Comparison of ENCODE assay signal across 28 cellular contexts in genomic region chr2:13522096-13522495, GRCh38.
"Had no signal": no experiment of that assay in that cellular context is flagged by ENCODE, and none has a peak within 500 bp of the region (broad histone marks: within the 10 kb centered on the region; RNA-seq: fewer than 3 reads in every experiment).

No MANE protein-coding gene starts in this region.

- H3K9me3 Mint-ChIP-seq: activated B cell treated with CpG ODN at 0.5 μM for 24 hours; activated naive CD4-positive, alpha-beta T cell treated with anti-CD3 and anti-CD28 coated beads, Interleukin-2, amount 50 U/mL, for 72 hours; activated naive CD8-positive, alpha-beta T cell treated with anti-CD3 and anti-CD28 coated beads, Interleukin-2, amount 50 U/mL, for 24 hours; activated T-helper 1 cell treated with anti-CD3 and anti-CD28 coated beads, Interleukin-12 subunit alpha, Interleukin-12 subunit beta, Interleukin-2, Interleukin-4 antibody, amounts not matched to agents 30 ng/mL and 10 ng/mL and 1 ng/mL, durations not matched to agents 14 hours and 24 hours and 36 hours had no signal

- ATAC-seq: activated CD8-positive, alpha-beta memory T cell treated with anti-CD3 and anti-CD28 coated beads, Interleukin-2, amount 10 ng/mL, durations not matched to agents 7 days and 5 days; activated naive CD4-positive, alpha-beta T cell treated with anti-CD3 and anti-CD28 coated beads, Interleukin-2, amount 50 U/mL, for 72 hours; activated naive CD8-positive, alpha-beta T cell treated with anti-CD3 and anti-CD28 coated beads, Interleukin-2, amount 50 U/mL, for 24 hours; K562; T-helper 17 cell had no signal

- H3K4me3 ChIP-seq: K562 had no signal

- H3K4me3 Mint-ChIP-seq: activated B cell treated with CpG ODN at 0.5 μM for 24 hours; activated CD4-positive, alpha-beta T cell treated with anti-CD3 and anti-CD28 coated beads, Interleukin-2, amount 10 ng/mL, durations not matched to agents 24 days and 14 days; activated CD8-positive, alpha-beta memory T cell treated with anti-CD3 and anti-CD28 coated beads, Interleukin-2, amount 10 ng/mL, durations not matched to agents 7 days and 5 days; activated naive CD8-positive, alpha-beta T cell treated with anti-CD3 and anti-CD28 coated beads, Interleukin-2, amount 50 U/mL, for 24 hours; activated T-cell treated with anti-CD3 and anti-CD28 coated beads, Interleukin-2, amount 50 U/mL, for 24 hours; activated T-helper 1 cell treated with anti-CD3 and anti-CD28 coated beads, Interleukin-12 subunit alpha, Interleukin-12 subunit beta, Interleukin-2, Interleukin-4 antibody, amounts not matched to agents 30 ng/mL and 10 ng/mL and 1 ng/mL, durations not matched to agents 14 hours and 24 hours and 36 hours; T-helper 17 cell had no signal

- H3K4me1 Mint-ChIP-seq: activated B cell treated with CpG ODN at 0.5 μM for 24 hours; activated CD4-positive, alpha-beta T cell treated with anti-CD3 and anti-CD28 coated beads, Interleukin-2, amount 10 ng/mL, durations not matched to agents 24 days and 14 days; activated CD8-positive, alpha-beta memory T cell treated with anti-CD3 and anti-CD28 coated beads, Interleukin-2, amount 10 ng/mL, durations not matched to agents 7 days and 5 days; activated naive CD8-positive, alpha-beta T cell treated with anti-CD3 and anti-CD28 coated beads, Interleukin-2, amount 50 U/mL, for 24 hours; T-helper 17 cell had no signal

- DNase-seq: activated B cell treated with CpG ODN at 0.5 μM for 24 hours; activated CD4-positive, alpha-beta T cell treated with anti-CD3 and anti-CD28 coated beads for 1 hour; activated CD4-positive, alpha-beta T cell treated with anti-CD3 and anti-CD28 coated beads, Interleukin-2, amount 10 ng/mL, durations not matched to agents 24 days and 14 days; activated CD4-positive, alpha-beta T cell treated with anti-CD3 and anti-CD28 coated beads, Interleukin-2, amount 50 U/mL, for 48 hours; activated CD8-positive, alpha-beta memory T cell treated with anti-CD3 and anti-CD28 coated beads, Interleukin-2, amount 10 ng/mL, durations not matched to agents 7 days and 5 days; activated effector memory CD4-positive, alpha-beta T cell treated with anti-CD3 and anti-CD28 coated beads, Interleukin-2, amount 50 U/mL, for 16 hours; activated naive CD4-positive, alpha-beta T cell treated with Interleukin-2 at 50 U/mL for 16 hours; activated naive CD8-positive, alpha-beta T cell treated with anti-CD3 and anti-CD28 coated beads, Interleukin-2, amount 50 U/mL, for 24 hours; activated T-cell treated with anti-CD3 and anti-CD28 coated beads, Interleukin-2, amount 50 U/mL, for 24 hours; amniotic stem cell; cerebellar nuclear complex; Kasumi-1; NCI-H1092; NCI-H1417 treated with DMSO at 0.1 percent for 48 hours; NCI-H1694; NCI-H2029 treated with DMSO at 0.1 percent for 48 hours; NCI-H345; NCI-H510A treated with DMSO at 0.1 percent for 48 hours; NCI-H69; SHP77 treated with DMSO at 0.1 percent for 48 hours; T-helper 17 cell; T-helper 9 cell had no signal

- H3K27ac Mint-ChIP-seq: activated B cell treated with CpG ODN at 0.5 μM for 24 hours; activated CD4-positive, alpha-beta T cell treated with anti-CD3 and anti-CD28 coated beads, Interleukin-2, amount 10 ng/mL, durations not matched to agents 24 days and 14 days; activated CD8-positive, alpha-beta memory T cell treated with anti-CD3 and anti-CD28 coated beads, Interleukin-2, amount 10 ng/mL, durations not matched to agents 7 days and 5 days; activated naive CD4-positive, alpha-beta T cell treated with anti-CD3 and anti-CD28 coated beads, Interleukin-2, amount 50 U/mL, for 72 hours; activated naive CD8-positive, alpha-beta T cell treated with anti-CD3 and anti-CD28 coated beads, Interleukin-2, amount 50 U/mL, for 24 hours; activated T-cell treated with anti-CD3 and anti-CD28 coated beads, Interleukin-2, amount 50 U/mL, for 24 hours; activated T-helper 1 cell treated with anti-CD3 and anti-CD28 coated beads, Interleukin-12 subunit alpha, Interleukin-12 subunit beta, Interleukin-2, Interleukin-4 antibody, amounts not matched to agents 30 ng/mL and 10 ng/mL and 1 ng/mL, durations not matched to agents 14 hours and 24 hours and 36 hours; T-helper 17 cell had no signal

- FAIRE-seq: astrocyte, K562, RCC 7860, TTC549 had no signal

- H3K27me3 Mint-ChIP-seq: activated B cell treated with CpG ODN at 0.5 μM for 24 hours; activated CD4-positive, alpha-beta T cell treated with anti-CD3 and anti-CD28 coated beads, Interleukin-2, amount 10 ng/mL, durations not matched to agents 24 days and 14 days; activated CD8-positive, alpha-beta memory T cell treated with anti-CD3 and anti-CD28 coated beads, Interleukin-2, amount 10 ng/mL, durations not matched to agents 7 days and 5 days; activated naive CD8-positive, alpha-beta T cell treated with anti-CD3 and anti-CD28 coated beads, Interleukin-2, amount 50 U/mL, for 24 hours; activated T-cell treated with anti-CD3 and anti-CD28 coated beads, Interleukin-2, amount 50 U/mL, for 24 hours; T-helper 17 cell had no signal

- H3K36me3 Mint-ChIP-seq: activated CD8-positive, alpha-beta memory T cell treated with anti-CD3 and anti-CD28 coated beads, Interleukin-2, amount 10 ng/mL, durations not matched to agents 7 days and 5 days; activated naive CD4-positive, alpha-beta T cell treated with anti-CD3 and anti-CD28 coated beads, Interleukin-2, amount 50 U/mL, for 72 hours had no signal
